22 cellular contexts compared by ENCODE assay signal in the genomic region with DNA sequence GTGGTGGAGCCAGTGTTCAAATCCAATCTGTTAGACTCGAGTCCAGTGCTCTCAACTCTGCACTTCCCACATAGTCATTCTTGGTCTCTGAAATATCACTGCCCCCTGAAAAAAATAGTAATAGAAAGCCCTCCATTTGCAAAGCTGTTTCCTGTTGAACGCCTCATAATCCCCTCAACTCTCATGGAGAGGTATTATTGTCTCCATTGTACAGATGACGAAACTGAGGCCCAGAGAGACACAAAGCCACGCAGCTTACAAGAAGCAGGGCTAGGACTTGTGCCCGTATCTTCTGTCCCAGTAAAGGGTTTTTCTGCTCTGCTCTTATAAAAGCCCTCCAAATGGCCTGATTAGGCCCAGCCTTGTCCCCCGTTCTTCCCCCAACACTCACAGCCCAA. TPM values are rescaled to one million over a fixed set of nuclear protein-coding genes. Genes with fewer than 3 reads are reported as not detected.
DNase-seq lines count a peak whose midpoint lies in the region; ATAC-seq and TF ChIP-seq lines count a peak whose summit lies in the region.
"Had no signal": no experiment of that assay in that cellular context is flagged by ENCODE, and none has a peak within 500 bp of the region (broad histone marks: within the 10 kb centered on the region; RNA-seq: fewer than 3 reads in every experiment).

No MANE protein-coding gene starts in this region.

- no peak overlapping the region for H3K4me3 ChIP-seq in right cardiac atrium (ENCODE audit: low read length)
- H3K4me3 ChIP-seq in heart left ventricle: no peak overlapping the region
- H3K4me3 ChIP-seq: coronary artery, esophagus muscularis mucosa, SJCRH30, uterus had no signal

- peak overlapping the region; percentile 74 for H3K4me3 Mint-ChIP-seq in central memory CD8-positive, alpha-beta T cell
- peak overlapping the region; percentile 30 to 89 (median 68) for H3K4me3 Mint-ChIP-seq in nephron
- peak overlapping the region; percentile 77 for H3K4me3 Mint-ChIP-seq in type B pancreatic cell

- no peaks in the 10 kb centered on the region for H3K36me3 ChIP-seq in heart left ventricle
- H3K36me3 ChIP-seq: esophagus muscularis mucosa, SJCRH30, uterus had no signal

- intact Hi-C loops in right cardiac atrium (cut with DNase I) (no loop called here), heart left ventricle (cut with DNase I) (loop anchor here in 1 of 10 donors (10.0 kb wide), 1 partner anchor 136 kb away; the partner anchor contains the start of gene FBXO42)

- DNase-seq in right cardiac atrium: peak in 2 of 3 donors; percentile 3 to 9
- DNase-seq in heart left ventricle: no peak
- no peak for DNase-seq in central memory CD8-positive, alpha-beta T cell (ENCODE audit: low spot score in 2 of 2)
- no peak for DNase-seq in type B pancreatic cell (ENCODE audit: extremely low spot score, unreplicated experiment)
- no peak for DNase-seq in iPS-NIHi7 (ENCODE audit: extremely low spot score)
- no peak for DNase-seq in mesenteric fat pad (ENCODE audit: low spot score)
- DNase-seq in HPDE6-E6E7 (ENCODE audit: extremely low spot score): no peak
- DNase-seq: 8988T; activated CD4-positive, alpha-beta T cell treated with anti-CD3 and anti-CD28 coated beads, Interleukin-2, amount 50 U/mL, for 4 hours; foreskin melanocyte; KBM-7; left cardiac atrium; NCI-H2029 treated with DMSO at 0.1 percent for 48 hours; NCI-H446; NCI-H774; retina; SJCRH30 had no signal

- 92% methylated on average over 6 of the region's 6 CpGs for WGBS in right cardiac atrium
- 91 to 95% (median 94%) methylated on average over 6 of the region's 6 CpGs for WGBS in heart left ventricle, 4 donors

- peaks cover 8% of the 10 kb centered on the region for H3K4me1 Mint-ChIP-seq in central memory CD8-positive, alpha-beta T cell
- H3K4me1 Mint-ChIP-seq in nephron (peaks cover 15% of the 10 kb centered on the region), type B pancreatic cell (ENCODE audit: unreplicated experiment) (peaks cover 15% of the 10 kb centered on the region)

- peak overlapping the region; percentile 50 for H3K27ac Mint-ChIP-seq in central memory CD8-positive, alpha-beta T cell (ENCODE audit: low read depth)
- no peak overlapping the region for H3K27ac Mint-ChIP-seq in nephron
- no peak overlapping the region for H3K27ac Mint-ChIP-seq in type B pancreatic cell

- no peak for TF ChIP-seq POLR2A in heart left ventricle (IDR thresholded peaks at IDR 0.05)

- H3K36me3 Mint-ChIP-seq in central memory CD8-positive, alpha-beta T cell (ENCODE audit: insufficient read depth): peaks cover 7% of the 10 kb centered on the region
- H3K36me3 Mint-ChIP-seq in nephron (ENCODE audit: low read depth): no peaks in the 10 kb centered on the region
- H3K36me3 Mint-ChIP-seq in type B pancreatic cell: no peaks in the 10 kb centered on the region
- H3K36me3 Mint-ChIP-seq: activated naive CD4-positive, alpha-beta T cell treated with anti-CD3 and anti-CD28 coated beads, Interleukin-2, amount 50 U/mL, for 72 hours had no signal

- no peak for ATAC-seq in right cardiac atrium
- ATAC-seq in heart left ventricle: no peak
- no peak for ATAC-seq in central memory CD8-positive, alpha-beta T cell (replicated peaks; ENCODE audit: extremely low read depth, poor library complexity, severe bottlenecking)
- ATAC-seq: activated naive CD4-positive, alpha-beta T cell treated with anti-CD3 and anti-CD28 coated beads, Interleukin-2, amount 50 U/mL, for 72 hours; left cardiac atrium had no signal

- no peaks in the 10 kb centered on the region for H3K27me3 Mint-ChIP-seq in central memory CD8-positive, alpha-beta T cell
- H3K27me3 Mint-ChIP-seq in nephron (ENCODE audit: low read depth) (peaks cover 29% of the 10 kb centered on the region), type B pancreatic cell (peaks cover 20% of the 10 kb centered on the region)

- no peak overlapping the region for H3K27ac ChIP-seq in right cardiac atrium (ENCODE audit: low read length)
- no peak overlapping the region for H3K27ac ChIP-seq in heart left ventricle
- H3K27ac ChIP-seq: SJCRH30 had no signal

- no peaks in the 10 kb centered on the region for H3K27me3 ChIP-seq in right cardiac atrium (ENCODE audit: control insufficient read depth, insufficient read depth)
- no peaks in the 10 kb centered on the region for H3K27me3 ChIP-seq in heart left ventricle
- H3K27me3 ChIP-seq: SJCRH30, uterus had no signal

- H3K9me3 Mint-ChIP-seq in central memory CD8-positive, alpha-beta T cell: no peaks in the 10 kb centered on the region
- no peaks in the 10 kb centered on the region for H3K9me3 Mint-ChIP-seq in nephron
- H3K9me3 Mint-ChIP-seq in type B pancreatic cell: no peaks in the 10 kb centered on the region
- H3K9me3 Mint-ChIP-seq: activated naive CD4-positive, alpha-beta T cell treated with anti-CD3 and anti-CD28 coated beads, Interleukin-2, amount 50 U/mL, for 72 hours had no signal

- H3K9me3 ChIP-seq in right cardiac atrium (ENCODE audit: control insufficient read depth, low read length): no peaks in the 10 kb centered on the region
- H3K9me3 ChIP-seq in heart left ventricle: no peaks in the 10 kb centered on the region
- H3K9me3 ChIP-seq: esophagus muscularis mucosa, SJCRH30, uterus had no signal

- TF ChIP-seq CTCF in heart left ventricle (IDR thresholded peaks at IDR 0.05) (no peak), nephron (IDR thresholded peaks at IDR 0.05; ENCODE audit: unreplicated experiment in 3 of 3) (no peak), type B pancreatic cell (conservative IDR thresholded peaks at IDR 0.05) (no peak)

- H3K4me1 ChIP-seq in right cardiac atrium (ENCODE audit: control insufficient read depth, insufficient read depth, low read length): no peaks in the 10 kb centered on the region
- H3K4me1 ChIP-seq in heart left ventricle: peaks cover 0 to 25% (median 13%) of the 10 kb centered on the region in 12 donors

RNA-seq across cellular contexts. Expression of gene ARHGEF19, which starts 6.2 kb away (rescaled TPM):
- total RNA-seq in right cardiac atrium (1 to 10 TPM; 2.2 to 4.3 (median 3.2) TPM), heart left ventricle (1 to 10 TPM in 8 of 9 donors, under 1 TPM in 1; 0.97 to 3.8 (median 2.3) TPM), type B pancreatic cell (ENCODE audit: low replicate concordance) (20.2 and 29.5 TPM in 2 replicates), mesenteric fat pad (6.7 TPM)
- polyA plus RNA-seq in right cardiac atrium (2.7 TPM), heart left ventricle (1 to 10 TPM in 1 of 2 donors, under 1 TPM in 1; 0.99 to 3.5 TPM)

RNA-seq across cellular contexts. Expression of gene CPLANE2, which starts 18.3 kb away (rescaled TPM):
- total RNA-seq in right cardiac atrium (10 to 100 TPM in 1 of 4 donors, 1 to 10 TPM in 3; 4.0 to 11.9 (median 5.0) TPM), heart left ventricle (1 to 10 TPM; 3.6 to 9.9 (median 5.7) TPM), type B pancreatic cell (ENCODE audit: low replicate concordance) (11.1 and 12.9 TPM in 2 replicates), mesenteric fat pad (1.9 TPM)
- polyA plus RNA-seq in right cardiac atrium (9.3 TPM), heart left ventricle (1 to 10 TPM; 5.7 to 6.2 TPM)

Comparison
In these comparisons a context has a peak if more than half of its experiments do, and no peak if none do; other contexts are left out.
1. DNase-seq: peak in right cardiac atrium (2 of 3); none in heart left ventricle (0 of 5), central memory CD8-positive, alpha-beta T cell (0 of 2), type B pancreatic cell (single experiment), iPS-NIHi7 (single experiment), mesenteric fat pad (single experiment) and HPDE6-E6E7 (single experiment).
2. Peak in every context shown above with its lines, with median percentiles within 50 percentile points of each other: H3K4me3 Mint-ChIP-seq.